Comparison of ENCODE assay signal across 8 cellular contexts in genomic region chr19:39474139-39474620, GRCh38. TPM values are rescaled to one million over a fixed set of nuclear protein-coding genes. Genes with fewer than 3 reads are reported as not detected.
DNase-seq lines count a peak whose midpoint lies in the region; ATAC-seq, FAIRE-seq and TF ChIP-seq lines count a peak whose summit lies in the region.

No MANE protein-coding gene starts in this region.

- H3K27ac Mint-ChIP-seq in activated naive CD4-positive, alpha-beta T cell treated with anti-CD3 and anti-CD28 coated beads, Interleukin-2, amount 50 U/mL, for 72 hours, result peak overlapping the region; percentile 72 to 87

- peak; percentile 71 for DNase-seq in AG20443 (ENCODE audit: low spot score)
- DNase-seq in HFF-Myc (ENCODE audit: extremely low read depth, low read depth), result no peak
- peak in 1 of 2 donors; percentile 81 for DNase-seq in activated naive CD4-positive, alpha-beta T cell treated with anti-CD3 and anti-CD28 coated beads, Interleukin-2, amount 50 U/mL, for 72 hours (ENCODE audit: low spot score in 2 of 2)
- peak; percentile 69 for DNase-seq in left cardiac atrium
- DNase-seq in small intestine, result peak; percentile 19

- H3K36me3 ChIP-seq in small intestine (ENCODE audit: control insufficient read depth in 2 of 2, insufficient read depth in 2 of 2, low read length in 2 of 2), result peaks cover 25 to 39% of the 10 kb centered on the region in 2 donors

- H3K27me3 ChIP-seq in small intestine (ENCODE audit: control insufficient read depth in 2 of 2, insufficient read depth in 2 of 2, low read length in 2 of 2), result no peaks in the 10 kb centered on the region

- peak; percentile 85 for ATAC-seq in SK-N-SH treated with all-trans-retinoic acid at 6 μM for 48 hours
- ATAC-seq in activated naive CD4-positive, alpha-beta T cell treated with anti-CD3 and anti-CD28 coated beads, Interleukin-2, amount 50 U/mL, for 72 hours, result peak; percentile 51 to 70
- ATAC-seq in left cardiac atrium, result peak; percentile 58 to 76
- ATAC-seq in HG02759 (IDR thresholded peaks at IDR 0.05; ENCODE audit: unreplicated experiment), result no peak
- no peak for ATAC-seq in HG02571 (IDR thresholded peaks at IDR 0.05; ENCODE audit: unreplicated experiment)

- no peaks in the 10 kb centered on the region for H3K9me3 Mint-ChIP-seq in activated naive CD4-positive, alpha-beta T cell treated with anti-CD3 and anti-CD28 coated beads, Interleukin-2, amount 50 U/mL, for 72 hours

- 52 to 59% (median 54%) methylated on average over 9 of the region's 9 CpGs for WGBS in small intestine, 3 donors

- intact Hi-C loops in left cardiac atrium (cut with DNase I), result loop anchor here in 1 of 2 donors (2.0 kb wide), 1 partner anchor 59 kb away; the partner anchor contains the start of gene EID2B

- H3K9me3 ChIP-seq in small intestine (ENCODE audit: control insufficient read depth, low read depth), result no peaks in the 10 kb centered on the region

- TF ChIP-seq CTCF in HFF-Myc (IDR thresholded peaks at IDR 0.05; ENCODE audit: low read depth, low read length, missing control alignments), result peak; percentile 92

- H3K4me3 ChIP-seq in HFF-Myc (replicated peaks; ENCODE audit: low read depth, low read length) (no peak overlapping the region), small intestine (ENCODE audit: low read depth in 1 of 2, low read length in 2 of 2) (no peak overlapping the region)

- no peaks in the 10 kb centered on the region for H3K4me1 ChIP-seq in small intestine (ENCODE audit: control insufficient read depth in 2 of 2, insufficient read depth in 1 of 2, low read depth in 1 of 2, low read length in 1 of 2)

- H3K27ac ChIP-seq in small intestine (ENCODE audit: low read depth in 1 of 2, low read length in 1 of 2), result no peak overlapping the region

- no peak for FAIRE-seq in small intestine (lab: Jason Lieb, UNC)

- peaks cover 23 to 32% of the 10 kb centered on the region in 2 donors for H3K36me3 Mint-ChIP-seq in activated naive CD4-positive, alpha-beta T cell treated with anti-CD3 and anti-CD28 coated beads, Interleukin-2, amount 50 U/mL, for 72 hours

TF ChIP-seq in SK-N-SH treated with all-trans-retinoic acid at 6 μM for 48 hours, 23 proteins besides CTCF, POLR2A, EP300 and RAD21:
- TF ChIP-seq TSHZ2 (CRISPR knock-in tag; IDR thresholded peaks at IDR 0.05) (no peak), ZNF565 (CRISPR knock-in tag; conservative IDR thresholded peaks at IDR 0.05; ENCODE audit: low read depth) (no peak), BACH2 (CRISPR knock-in tag; IDR thresholded peaks at IDR 0.05; ENCODE audit: borderline replicate concordance) (no peak), ARNTL (CRISPR knock-in tag; IDR thresholded peaks at IDR 0.05; ENCODE audit: borderline replicate concordance, low read depth) (no peak), ESRRG (CRISPR knock-in tag; IDR thresholded peaks at IDR 0.05) (no peak), ZNF70 (CRISPR knock-in tag; IDR thresholded peaks at IDR 0.05) (no peak), PPARA (CRISPR knock-in tag; IDR thresholded peaks at IDR 0.05; ENCODE audit: borderline replicate concordance) (no peak)

RNA-seq across cellular contexts. Expression of gene TIMM50, which starts 6.5 kb away (rescaled TPM):
- 10 to 100 TPM; 71.2 to 84.8 TPM for total RNA-seq in activated naive CD4-positive, alpha-beta T cell treated with anti-CD3 and anti-CD28 coated beads, Interleukin-2, amount 50 U/mL, for 72 hours
- 10 to 100 TPM; 60.3 to 71.2 TPM for total RNA-seq in left cardiac atrium
- 10 to 100 TPM; 33.8 to 62.2 (median 40.5) TPM for polyA plus RNA-seq in small intestine

RNA-seq across cellular contexts. Expression of gene DLL3, which starts 24.6 kb away (rescaled TPM):
- total RNA-seq in activated naive CD4-positive, alpha-beta T cell treated with anti-CD3 and anti-CD28 coated beads, Interleukin-2, amount 50 U/mL, for 72 hours, result under 1 TPM; 0.46 to 0.97 TPM
- not detected for total RNA-seq in left cardiac atrium
- under 1 TPM in 1 of 3 donors, not detected in 2; 0.15 TPM for polyA plus RNA-seq in small intestine

RNA-seq across cellular contexts. Expression of gene SUPT5H, which starts 28.8 kb away (rescaled TPM):
- 100 to 1,000 TPM; 197 to 211 TPM for total RNA-seq in activated naive CD4-positive, alpha-beta T cell treated with anti-CD3 and anti-CD28 coated beads, Interleukin-2, amount 50 U/mL, for 72 hours
- 10 to 100 TPM; 61.1 to 70.1 TPM for total RNA-seq in left cardiac atrium
- 100 to 1,000 TPM in 2 of 3 donors, 10 to 100 TPM in 1; 95.5 to 283 (median 211) TPM for polyA plus RNA-seq in small intestine

RNA-seq across cellular contexts. Expression of gene RPS16, which starts 38.4 kb away (rescaled TPM):
- 1,000 to 10,000 TPM; 3,128 to 3,624 TPM for total RNA-seq in activated naive CD4-positive, alpha-beta T cell treated with anti-CD3 and anti-CD28 coated beads, Interleukin-2, amount 50 U/mL, for 72 hours
- 1,000 to 10,000 TPM; 1,273 to 1,597 TPM for total RNA-seq in left cardiac atrium
- 1,000 to 10,000 TPM; 1,341 to 3,643 (median 3,272) TPM for polyA plus RNA-seq in small intestine

RNA-seq across cellular contexts. Expression of gene SELENOV, which starts 40.8 kb away (rescaled TPM):
- not detected for total RNA-seq in activated naive CD4-positive, alpha-beta T cell treated with anti-CD3 and anti-CD28 coated beads, Interleukin-2, amount 50 U/mL, for 72 hours
- total RNA-seq in left cardiac atrium, result not detected
- polyA plus RNA-seq in small intestine, result not detected

Comparison
In these comparisons a context has a peak if more than half of its experiments do, and no peak if none do; other contexts are left out.
1. ATAC-seq: peak in SK-N-SH treated with all-trans-retinoic acid at 6 μM for 48 hours (single experiment), activated naive CD4-positive, alpha-beta T cell treated with anti-CD3 and anti-CD28 coated beads, Interleukin-2, amount 50 U/mL, for 72 hours (2 of 2) and left cardiac atrium (2 of 2); none in HG02759 (single experiment) and HG02571 (single experiment).